Comparison of ENCODE assay signal across 8 cellular contexts in genomic region chr11:75350122-75350742, GRCh38. TPM values are rescaled to one million over a fixed set of nuclear protein-coding genes. Genes with fewer than 3 reads are reported as not detected.
A peak's percentile ranks its signal among the peaks of the same experiment; 100 is the strongest.
DNase-seq lines count a peak whose midpoint lies in the region; ATAC-seq and TF ChIP-seq lines count a peak whose summit lies in the region.

No MANE protein-coding gene starts in this region.

- peak overlapping the region; percentile 91 for H3K4me3 Mint-ChIP-seq in CD4-positive, alpha-beta T cell

- H3K4me1 Mint-ChIP-seq in CD4-positive, alpha-beta T cell (ENCODE audit: low read depth) = peaks cover 78% of the 10 kb centered on the region

- peak overlapping the region; percentile 61 for H3K4me2 ChIP-seq in fibroblast of lung (ENCODE audit: extremely low read depth, insufficient read depth, low read length)
- H3K4me2 ChIP-seq in trophoblast cell (ENCODE audit: low read length) = peak overlapping the region; percentile 98

- H3K4me3 ChIP-seq in SK-N-MC (peak overlapping the region; percentile 91), fibroblast of lung (replicated peaks in 1 of 4; ENCODE audit: control extremely low read depth in 1 of 4, insufficient read depth in 1 of 4, low read depth in 3 of 4, low read length in 4 of 4) (peak overlapping the region in 2 of 4 experiments; percentile 61 to 65), trophoblast cell (ENCODE audit: low read depth, low read length) (no peak overlapping the region)

- H2AK5ac ChIP-seq in trophoblast cell (ENCODE audit: low read length) = peak overlapping the region; percentile 18

- H3K9ac ChIP-seq in SK-N-MC (ENCODE audit: insufficient read length) (peak overlapping the region; percentile 39), fibroblast of lung (ENCODE audit: insufficient read depth, low read length) (no peak overlapping the region), trophoblast cell (ENCODE audit: low read length) (peak overlapping the region; percentile 13)

- H3K79me2 ChIP-seq in fibroblast of lung (ENCODE audit: control insufficient read depth, insufficient read depth, low read length) = no peaks in the 10 kb centered on the region
- H3K79me2 ChIP-seq in trophoblast cell (ENCODE audit: control insufficient read depth, insufficient read depth, low read length, poor library complexity) = peaks cover 28% of the 10 kb centered on the region

- peak overlapping the region; percentile 81 for H4K91ac ChIP-seq in trophoblast cell (ENCODE audit: low read depth, low read length)

- peak overlapping the region; percentile 78 for H3K4ac ChIP-seq in trophoblast cell (ENCODE audit: low read depth, low read length)

- peak overlapping the region; percentile 4 for H2BK12ac ChIP-seq in trophoblast cell (ENCODE audit: low read length)

- no peaks in the 10 kb centered on the region for H3K27me3 Mint-ChIP-seq in CD4-positive, alpha-beta T cell

- peak overlapping the region; percentile 63 for H2BK5ac ChIP-seq in trophoblast cell (ENCODE audit: low read depth, low read length, poor library complexity)

- H2AFZ ChIP-seq in fibroblast of lung (ENCODE audit: low read length) = no peak overlapping the region
- H2AFZ ChIP-seq in trophoblast cell (ENCODE audit: insufficient read depth, low read length, poor library complexity) = no peak overlapping the region

- H3K4me1 ChIP-seq in fibroblast of lung (ENCODE audit: control insufficient read depth, extremely low read depth, insufficient read depth, low read length) = peaks cover 22% of the 10 kb centered on the region
- peaks cover 53 to 59% of the 10 kb centered on the region in 2 experiments for H3K4me1 ChIP-seq in trophoblast cell (ENCODE audit: control insufficient read depth in 1 of 2, insufficient read depth in 2 of 2, low read length in 2 of 2)

- H3K27ac ChIP-seq in CD4-positive, alpha-beta T cell (ENCODE audit: low read depth, low read length) = peak overlapping the region; percentile 80
- H3K27ac ChIP-seq in SK-N-MC = peak overlapping the region; percentile 0; the same call in 1 of the 2 replicates
- H3K27ac ChIP-seq in fibroblast of lung (ENCODE audit: insufficient read depth, low read length) = no peak overlapping the region
- H3K27ac ChIP-seq in trophoblast cell (ENCODE audit: low read depth, low read length) = peak overlapping the region; percentile 83

- peak overlapping the region; percentile 13 for H4K8ac ChIP-seq in trophoblast cell (ENCODE audit: low read depth, low read length)

- H3K9me3 ChIP-seq in CD4-positive, alpha-beta T cell (ENCODE audit: control insufficient read depth, low read length) = no peaks in the 10 kb centered on the region
- H3K9me3 ChIP-seq in SK-N-MC (ENCODE audit: low read depth, low read length) (no peaks in the 10 kb centered on the region), fibroblast of lung (ENCODE audit: control insufficient read depth, insufficient read depth, low read depth, low read length) (no peaks in the 10 kb centered on the region), trophoblast cell (ENCODE audit: insufficient read depth, low read depth, low read length) (peaks cover 2% of the 10 kb centered on the region)

- H4K20me1 ChIP-seq in fibroblast of lung (ENCODE audit: control insufficient read depth, extremely low read depth, insufficient read depth, low read length) = no peaks in the 10 kb centered on the region

- peak overlapping the region; percentile 79 for H3K18ac ChIP-seq in trophoblast cell (ENCODE audit: low read length)

- H3K9me3 Mint-ChIP-seq in CD4-positive, alpha-beta T cell = no peaks in the 10 kb centered on the region

- WGBS in trophoblast cell (ENCODE audit: extremely low coverage, insufficient coverage, insufficient read length) = no CpG with 5 or more reads among the region's 9 CpGs

- no peaks in the 10 kb centered on the region for H3K27me3 ChIP-seq in CD4-positive, alpha-beta T cell (ENCODE audit: control insufficient read depth, insufficient read depth, low read length)
- H3K27me3 ChIP-seq in fibroblast of lung (ENCODE audit: control insufficient read depth, insufficient read depth, low read length) (no peaks in the 10 kb centered on the region), trophoblast cell (ENCODE audit: insufficient read depth, low read length) (no peaks in the 10 kb centered on the region)

- no peak overlapping the region for H4K12ac ChIP-seq in trophoblast cell (ENCODE audit: low read depth, low read length)

- CTCF ChIA-PET in CD4-positive, alpha-beta T cell (lab: Charles Lee) = interaction anchor here (1.7 kb wide), 2 partner anchors 10 to 70 kb away, joined by 5 read pairs; no protein-coding TSS in a partner anchor

- POLR2A ChIA-PET in CD4-positive, alpha-beta T cell (lab: Charles Lee) = interaction anchor here (0.8 to 5.8 kb wide), 6 partner anchors 11 to 182 kb away, joined by 3 to 77 read pairs (median 4); no protein-coding TSS in a partner anchor

- intact Hi-C loops in CD4-positive, alpha-beta T cell (cut with DNase I, micrococcal nuclease) = loop anchor here in 1 of 2 experiments (2.0 kb wide), 1 partner anchor 21 kb away; no protein-coding TSS in a partner anchor

- no peak overlapping the region for H3K23ac ChIP-seq in trophoblast cell (ENCODE audit: low read length)

- peak; percentile 15 for TF ChIP-seq CTCF in CD4-positive, alpha-beta T cell (IDR thresholded peaks at IDR 0.05)
- TF ChIP-seq CTCF in fibroblast of lung (conservative IDR thresholded peaks at IDR 0.05 in 1 of 2, IDR thresholded peaks at IDR 0.05 in 1 of 2; ENCODE audit: low read depth in 1 of 2, low read length in 2 of 2) = no peak

- peaks cover 14% of the 10 kb centered on the region for H3K36me3 Mint-ChIP-seq in CD4-positive, alpha-beta T cell (ENCODE audit: low read depth)

- no peak for DNase-seq in CD4-positive, alpha-beta T cell
- DNase-seq in SK-N-MC (ENCODE audit: low read depth, low spot score) = no peak
- no peak for DNase-seq in fibroblast of lung (ENCODE audit: low read depth in 2 of 2)
- no peak for DNase-seq in trophoblast cell
- DNase-seq in activated CD8-positive, alpha-beta memory T cell treated with anti-CD3 and anti-CD28 coated beads, Interleukin-2, amount 50 U/mL, for 4 hours = no peak

- no peaks in the 10 kb centered on the region for H3K36me3 ChIP-seq in SK-N-MC (ENCODE audit: insufficient read depth, low read length)
- H3K36me3 ChIP-seq in fibroblast of lung (ENCODE audit: control insufficient read depth, insufficient read depth, low read length) = no peaks in the 10 kb centered on the region
- H3K36me3 ChIP-seq in trophoblast cell (ENCODE audit: control insufficient read depth in 1 of 2, insufficient read depth in 2 of 2, low read length in 2 of 2) = peaks cover 0 to 2% of the 10 kb centered on the region in 2 experiments

- peaks cover 34% of the 10 kb centered on the region for H3K79me1 ChIP-seq in trophoblast cell (ENCODE audit: low read length)

- H2BK120ac ChIP-seq in trophoblast cell (ENCODE audit: insufficient read depth, low read length, poor library complexity) = peak overlapping the region; percentile 15

- H3K27ac Mint-ChIP-seq in CD4-positive, alpha-beta T cell = peak overlapping the region; percentile 91

- ATAC-seq in CD4-positive, alpha-beta T cell (ENCODE audit: poor library complexity) = no peak
- ATAC-seq in GM21619 (IDR thresholded peaks at IDR 0.05; ENCODE audit: unreplicated experiment) (no peak), GM21528 (IDR thresholded peaks at IDR 0.05; ENCODE audit: low FRiP score, unreplicated experiment) (no peak), HG03432 (IDR thresholded peaks at IDR 0.05; ENCODE audit: unreplicated experiment) (no peak)

- H3K14ac ChIP-seq in trophoblast cell (ENCODE audit: low read length) = peak overlapping the region; percentile 61

RNA-seq across cellular contexts. Expression of gene ARRB1, which starts 1.2 kb away (rescaled TPM):
- total RNA-seq in CD4-positive, alpha-beta T cell = 10 to 100 TPM; 26.7 to 27.8 TPM
- total RNA-seq in fibroblast of lung = 4.3 and 6.2 TPM in 2 replicates
- polyA plus RNA-seq in fibroblast of lung = 9.8 and 18.9 TPM in 2 replicates
- polyA plus RNA-seq in fibroblast of lung (2012) = 7.1 and 16.6 TPM in 2 replicates
- 29.2 and 42.7 TPM in 2 replicates for polyA minus RNA-seq in fibroblast of lung (ENCODE audit: low replicate concordance)
- 34.1 and 34.7 TPM in 2 replicates for polyA plus RNA-seq in trophoblast cell (2013)

RNA-seq across cellular contexts. Expression of gene RPS3, which starts 49.1 kb away (rescaled TPM):
- total RNA-seq in CD4-positive, alpha-beta T cell = 1,000 to 10,000 TPM; 4,753 to 4,828 TPM
- total RNA-seq in fibroblast of lung = 1,593 and 2,352 TPM in 2 replicates
- 3,359 and 3,446 TPM in 2 replicates for polyA plus RNA-seq in fibroblast of lung
- 2,516 and 2,861 TPM in 2 replicates for polyA plus RNA-seq in fibroblast of lung (2012)
- 1,972 and 3,395 TPM in 2 replicates for polyA minus RNA-seq in fibroblast of lung (ENCODE audit: low replicate concordance)
- polyA plus RNA-seq in trophoblast cell (2013) = 4,211 and 4,337 TPM in 2 replicates
